Comparison of ENCODE assay signal across 33 cellular contexts in the genomic region with DNA sequence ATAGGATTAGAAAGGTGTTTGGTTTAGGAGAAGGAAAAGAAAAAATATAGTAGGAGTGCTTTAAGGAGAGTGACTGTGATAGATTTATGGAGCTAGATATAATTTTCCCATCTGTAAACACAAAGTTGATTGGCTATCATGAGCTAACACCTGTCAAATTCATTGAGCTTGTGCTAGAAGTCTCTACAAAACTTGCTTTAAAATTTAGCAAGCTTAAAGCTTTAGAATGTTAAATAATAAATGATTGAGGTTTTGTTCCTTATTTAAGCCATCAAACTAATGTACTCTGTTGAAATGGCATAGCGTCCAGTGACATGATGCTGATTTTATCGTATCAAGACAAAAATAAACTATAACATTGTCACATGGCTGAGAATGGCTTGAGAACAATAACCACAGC.
"Had no signal": no experiment of that assay in that cellular context is flagged by ENCODE, and none has a peak within 500 bp of the region (broad histone marks: within the 10 kb centered on the region; RNA-seq: fewer than 3 reads in every experiment).

No MANE protein-coding gene starts in this region.

- H3K36me3 ChIP-seq: MG63 had no signal

- H3K9me3 ChIP-seq: MG63 had no signal

- H3K4me3 ChIP-seq: MG63 had no signal

- DNase-seq: Karpas-422, Kasumi-1, MG63, MM.1S, MV-4-11, NCI-H1048, NCI-H1092, NCI-H1092 treated with DMSO at 0.1 percent for 48 hours, NCI-H1105, NCI-H1105 treated with DMSO at 0.1 percent for 48 hours, NCI-H1417 treated with DMSO at 0.1 percent for 48 hours, NCI-H1436, NCI-H1436 treated with DMSO at 0.1 percent for 48 hours, NCI-H146, NCI-H1694, NCI-H1694 treated with DMSO at 0.1 percent for 48 hours, NCI-H187, NCI-H187 treated with DMSO at 0.1 percent for 48 hours, NCI-H1930, NCI-H2029, NCI-H2029 treated with DMSO at 0.1 percent for 48 hours, NCI-H2081, NCI-H2081 treated with DMSO at 0.1 percent for 48 hours, NCI-H2107, NCI-H2171, NCI-H2171 treated with DMSO at 0.1 percent for 48 hours, NCI-H2227 treated with DMSO at 0.1 percent for 48 hours, NCI-H226, NCI-H345, NCI-H446, NCI-H446 treated with DMSO at 0.1 percent for 48 hours, NCI-H510A, NCI-H510A treated with DMSO at 0.1 percent for 48 hours had no signal

- H3K27me3 ChIP-seq: MG63 had no signal
